Comparison of ENCODE assay signal across 8 cellular contexts in the genomic region with DNA sequence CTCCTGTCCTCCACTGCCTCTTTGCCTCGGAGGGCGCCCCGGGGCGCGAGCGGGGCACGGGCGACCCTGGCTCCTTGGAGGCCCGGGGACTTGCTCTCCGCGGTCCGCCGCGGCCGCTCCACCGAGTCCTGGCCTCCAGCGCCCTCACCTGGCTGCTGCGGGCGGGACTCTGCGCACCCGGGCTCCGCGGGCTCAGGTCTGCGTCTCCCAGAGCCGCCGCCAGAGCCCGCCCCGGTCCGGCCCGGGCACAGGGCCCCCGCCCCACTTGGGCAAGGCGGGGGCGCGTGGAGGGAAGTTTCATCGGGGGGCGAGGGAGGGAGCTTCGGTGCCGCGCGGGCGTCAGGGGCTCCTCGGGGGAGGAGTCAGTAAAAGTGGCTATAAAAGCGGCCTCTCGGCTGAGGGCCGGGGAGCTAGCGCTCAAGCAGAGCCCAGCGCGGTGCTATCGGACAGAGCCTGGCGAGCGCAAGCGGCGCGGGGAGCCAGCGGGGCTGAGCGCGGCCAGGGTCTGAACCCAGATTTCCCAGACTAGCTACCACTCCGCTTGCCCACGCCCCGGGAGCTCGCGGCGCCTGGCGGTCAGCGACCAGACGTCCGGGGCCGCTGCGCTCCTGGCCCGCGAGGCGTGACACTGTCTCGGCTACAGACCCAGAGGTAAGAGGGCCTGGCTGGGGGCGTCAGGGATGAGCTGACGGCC. TPM values are rescaled to one million over a fixed set of nuclear protein-coding genes. Genes with fewer than 3 reads are reported as not detected.
A peak's percentile ranks its signal among the peaks of the same experiment; 100 is the strongest.
DNase-seq lines count a peak whose midpoint lies in the region; TF ChIP-seq lines count a peak whose summit lies in the region.

A gene with protein sequence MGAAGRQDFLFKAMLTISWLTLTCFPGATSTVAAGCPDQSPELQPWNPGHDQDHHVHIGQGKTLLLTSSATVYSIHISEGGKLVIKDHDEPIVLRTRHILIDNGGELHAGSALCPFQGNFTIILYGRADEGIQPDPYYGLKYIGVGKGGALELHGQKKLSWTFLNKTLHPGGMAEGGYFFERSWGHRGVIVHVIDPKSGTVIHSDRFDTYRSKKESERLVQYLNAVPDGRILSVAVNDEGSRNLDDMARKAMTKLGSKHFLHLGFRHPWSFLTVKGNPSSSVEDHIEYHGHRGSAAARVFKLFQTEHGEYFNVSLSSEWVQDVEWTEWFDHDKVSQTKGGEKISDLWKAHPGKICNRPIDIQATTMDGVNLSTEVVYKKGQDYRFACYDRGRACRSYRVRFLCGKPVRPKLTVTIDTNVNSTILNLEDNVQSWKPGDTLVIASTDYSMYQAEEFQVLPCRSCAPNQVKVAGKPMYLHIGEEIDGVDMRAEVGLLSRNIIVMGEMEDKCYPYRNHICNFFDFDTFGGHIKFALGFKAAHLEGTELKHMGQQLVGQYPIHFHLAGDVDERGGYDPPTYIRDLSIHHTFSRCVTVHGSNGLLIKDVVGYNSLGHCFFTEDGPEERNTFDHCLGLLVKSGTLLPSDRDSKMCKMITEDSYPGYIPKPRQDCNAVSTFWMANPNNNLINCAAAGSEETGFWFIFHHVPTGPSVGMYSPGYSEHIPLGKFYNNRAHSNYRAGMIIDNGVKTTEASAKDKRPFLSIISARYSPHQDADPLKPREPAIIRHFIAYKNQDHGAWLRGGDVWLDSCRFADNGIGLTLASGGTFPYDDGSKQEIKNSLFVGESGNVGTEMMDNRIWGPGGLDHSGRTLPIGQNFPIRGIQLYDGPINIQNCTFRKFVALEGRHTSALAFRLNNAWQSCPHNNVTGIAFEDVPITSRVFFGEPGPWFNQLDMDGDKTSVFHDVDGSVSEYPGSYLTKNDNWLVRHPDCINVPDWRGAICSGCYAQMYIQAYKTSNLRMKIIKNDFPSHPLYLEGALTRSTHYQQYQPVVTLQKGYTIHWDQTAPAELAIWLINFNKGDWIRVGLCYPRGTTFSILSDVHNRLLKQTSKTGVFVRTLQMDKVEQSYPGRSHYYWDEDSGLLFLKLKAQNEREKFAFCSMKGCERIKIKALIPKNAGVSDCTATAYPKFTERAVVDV (N-terminal part only) (plus strand): TSS at position 407 of the 694 bp plus-strand sequence. CDS start 94,510 bp downstream, outside the sequence.

- peaks cover 11% of the 10 kb centered on the region for H3K4me1 ChIP-seq in mesodermal cell (ENCODE audit: control insufficient read depth, insufficient read depth, low read length, poor library complexity, severe bottlenecking)

- no peaks in the 10 kb centered on the region for H3K36me3 Mint-ChIP-seq in activated CD4-positive, alpha-beta T cell treated with anti-CD3 and anti-CD28 coated beads, Interleukin-2, amount 10 ng/mL, durations not matched to agents 7 days and 5 days (ENCODE audit: low read depth)

- no peaks in the 10 kb centered on the region for H3K9me3 ChIP-seq in mesodermal cell (ENCODE audit: control insufficient read depth, low read length)

- DNase-seq in 8988T (peak; percentile 67), NCI-H2171 (lab: John Stamatoyannopoulos, UW) (peak; percentile 80), epithelial cell of esophagus (ENCODE audit: low read depth) (peak; percentile 85), SKM-1 (lab: John Stamatoyannopoulos, UW; ENCODE audit: unreplicated experiment) (no peak)
- peak; percentile 46 for DNase-seq in activated CD4-positive, alpha-beta T cell treated with anti-CD3 and anti-CD28 coated beads, Interleukin-2, amount 10 ng/mL, durations not matched to agents 7 days and 5 days
- peak; percentile 36 for DNase-seq in stimulated activated CD8-positive, alpha-beta memory T cell treated with anti-CD3 and anti-CD28 coated beads, Interleukin-4, amount 100 ng/mL, for 24 hours (ENCODE audit: low read depth)

- peaks cover 26% of the 10 kb centered on the region for H3K4me1 Mint-ChIP-seq in activated CD4-positive, alpha-beta T cell treated with anti-CD3 and anti-CD28 coated beads, Interleukin-2, amount 10 ng/mL, durations not matched to agents 7 days and 5 days

- POLR2A ChIA-PET in activated CD4-positive, alpha-beta T cell treated with anti-CD3 and anti-CD28 coated beads, Interleukin-2, amount 10 ng/mL, durations not matched to agents 7 days and 5 days (lab: Charles Lee), result no interaction called here

- H3K27me3 Mint-ChIP-seq in activated CD4-positive, alpha-beta T cell treated with anti-CD3 and anti-CD28 coated beads, Interleukin-2, amount 10 ng/mL, durations not matched to agents 7 days and 5 days, result peaks cover 56% of the 10 kb centered on the region

- H3K4me3 ChIP-seq in epithelial cell of esophagus (ENCODE audit: low read length) (peak within 1 kb of the TSS; percentile 51), mesodermal cell (ENCODE audit: extremely low read depth, insufficient read depth, low read length, poor library complexity, severe bottlenecking) (peak within 1 kb of the TSS; percentile 31)

- H3K9me3 Mint-ChIP-seq in activated CD4-positive, alpha-beta T cell treated with anti-CD3 and anti-CD28 coated beads, Interleukin-2, amount 10 ng/mL, durations not matched to agents 7 days and 5 days, result no peaks in the 10 kb centered on the region

- peak; percentile 44; the same call in 1 of the 3 replicates for TF ChIP-seq CTCF in GM12872 (IDR thresholded peaks at IDR 0.05; ENCODE audit: insufficient read depth, low read depth, low read length)
- peak; percentile 46 for TF ChIP-seq CTCF in epithelial cell of esophagus (IDR thresholded peaks at IDR 0.05; ENCODE audit: insufficient read depth, low read depth, low read length, missing control alignments)

- CTCF ChIA-PET in activated CD4-positive, alpha-beta T cell treated with anti-CD3 and anti-CD28 coated beads, Interleukin-2, amount 10 ng/mL, durations not matched to agents 7 days and 5 days (lab: Charles Lee), result interaction anchor here (0.6 to 1.2 kb wide), 6 partner anchors 136 to 360 kb away, joined by 3 to 4 read pairs (median 3); no protein-coding TSS in a partner anchor

- H3K4me3 Mint-ChIP-seq in activated CD4-positive, alpha-beta T cell treated with anti-CD3 and anti-CD28 coated beads, Interleukin-2, amount 10 ng/mL, durations not matched to agents 7 days and 5 days, result peak within 1 kb of the TSS; percentile 61

- no peak within 1 kb of the TSS for H3K27ac ChIP-seq in mesodermal cell (ENCODE audit: low read depth, low read length, severe bottlenecking)

- WGBS in mesodermal cell (ENCODE audit: insufficient coverage in 2 of 2), 2 experiments, result 2% methylated on average over 57 to 65 of the region's 75 CpGs

- H3K27ac Mint-ChIP-seq in activated CD4-positive, alpha-beta T cell treated with anti-CD3 and anti-CD28 coated beads, Interleukin-2, amount 10 ng/mL, durations not matched to agents 7 days and 5 days, result no peak within 1 kb of the TSS

- no peaks in the 10 kb centered on the region for H3K36me3 ChIP-seq in mesodermal cell (ENCODE audit: control insufficient read depth, insufficient read depth, low read length)

RNA-seq across cellular contexts. Expression of the gene that starts here (rescaled TPM):
- not detected for total RNA-seq in activated CD4-positive, alpha-beta T cell treated with anti-CD3 and anti-CD28 coated beads, Interleukin-2, amount 10 ng/mL, durations not matched to agents 7 days and 5 days
- polyA plus RNA-seq in mesodermal cell (2013, experiment 1 of 2), result 1.1 TPM
- 1.4 TPM for polyA plus RNA-seq in mesodermal cell (2013, experiment 2 of 2)

Comparison
In these comparisons a context has a peak if more than half of its experiments do, and no peak if none do; other contexts are left out.
1. Peak in DNase-seq in activated CD4-positive, alpha-beta T cell treated with anti-CD3 and anti-CD28 coated beads, Interleukin-2, amount 10 ng/mL, durations not matched to agents 7 days and 5 days; RNA of the gene not detected or under 1 TPM.